In genomic region chr9:131715906-131716305, GRCh38 we compare ENCODE assay signal across 16 cellular contexts. TPM values are rescaled to one million over a fixed set of nuclear protein-coding genes. Genes with fewer than 3 reads are reported as not detected.
DNase-seq lines count a peak whose midpoint lies in the region; ATAC-seq and TF ChIP-seq lines count a peak whose summit lies in the region.
"Had no signal": no experiment of that assay in that cellular context is flagged by ENCODE, and none has a peak within 500 bp of the region (broad histone marks: within the 10 kb centered on the region; RNA-seq: fewer than 3 reads in every experiment).

No MANE protein-coding gene starts in this region.

- H3K27me3 Mint-ChIP-seq in T-helper 17 cell (no peaks in the 10 kb centered on the region), endothelial cell (ENCODE audit: unreplicated experiment) (peaks cover 6% of the 10 kb centered on the region)

- TF ChIP-seq EP300 in suprapubic skin (IDR thresholded peaks at IDR 0.05), result no peak

- WGBS in suprapubic skin, result 58% methylated on average over 4 of the region's 5 CpGs

- no peaks in the 10 kb centered on the region for H3K27me3 ChIP-seq in lower lobe of right lung (ENCODE audit: low read depth)
- no peaks in the 10 kb centered on the region for H3K27me3 ChIP-seq in suprapubic skin

- ATAC-seq in T-helper 17 cell (no peak), lower lobe of right lung (no peak)

- peaks cover 93% of the 10 kb centered on the region for H3K4me1 ChIP-seq in lower lobe of right lung
- H3K4me1 ChIP-seq in suprapubic skin, result peaks cover 52% of the 10 kb centered on the region

- H3K36me3 Mint-ChIP-seq in T-helper 17 cell (ENCODE audit: low read depth) (peaks cover 6% of the 10 kb centered on the region), endothelial cell (ENCODE audit: low read depth, unreplicated experiment) (peaks cover 33% of the 10 kb centered on the region)

- H3K4me1 Mint-ChIP-seq in T-helper 17 cell, result peaks cover 56% of the 10 kb centered on the region
- H3K4me1 Mint-ChIP-seq in endothelial cell (ENCODE audit: unreplicated experiment), result peaks cover 85% of the 10 kb centered on the region

- H3K4me3 ChIP-seq in lower lobe of right lung (no peak overlapping the region), suprapubic skin (no peak overlapping the region)

- no peak for TF ChIP-seq CTCF in endothelial cell (IDR thresholded peaks at IDR 0.05; ENCODE audit: unreplicated experiment)
- TF ChIP-seq CTCF in lower lobe of right lung (IDR thresholded peaks at IDR 0.05), result no peak
- TF ChIP-seq CTCF in suprapubic skin (IDR thresholded peaks at IDR 0.05), result no peak

- no peak overlapping the region for H3K4me3 Mint-ChIP-seq in T-helper 17 cell
- peak overlapping the region; percentile 69 for H3K4me3 Mint-ChIP-seq in endothelial cell (ENCODE audit: unreplicated experiment)
- H3K4me3 Mint-ChIP-seq: nephron progenitor cell had no signal

- intact Hi-C loops in lower lobe of right lung (cut with DNase I), result no loop called here

- H3K27ac Mint-ChIP-seq in T-helper 17 cell (peak overlapping the region; percentile 99), endothelial cell (ENCODE audit: unreplicated experiment) (peak overlapping the region; percentile 99)
- H3K27ac Mint-ChIP-seq: nephron progenitor cell had no signal

- H3K9me3 ChIP-seq in T-helper 17 cell (ENCODE audit: control insufficient read depth, low read length, poor library complexity, severe bottlenecking), result no peaks in the 10 kb centered on the region
- H3K9me3 ChIP-seq in lower lobe of right lung, result no peaks in the 10 kb centered on the region
- no peaks in the 10 kb centered on the region for H3K9me3 ChIP-seq in suprapubic skin

- TF ChIP-seq POLR2A in suprapubic skin (IDR thresholded peaks at IDR 0.05), result no peak

- H3K36me3 ChIP-seq in lower lobe of right lung, result peaks cover 9% of the 10 kb centered on the region
- no peaks in the 10 kb centered on the region for H3K36me3 ChIP-seq in suprapubic skin

- H3K9me3 Mint-ChIP-seq in endothelial cell (ENCODE audit: unreplicated experiment), result no peaks in the 10 kb centered on the region
- H3K9me3 Mint-ChIP-seq: nephron progenitor cell had no signal

- H3K27ac ChIP-seq in lower lobe of right lung (peak overlapping the region; percentile 78), suprapubic skin (peak overlapping the region; percentile 79)

- DNase-seq in T-helper 17 cell (no peak), endothelial cell (ENCODE audit: low spot score) (no peak), lower lobe of right lung (no peak), suprapubic skin (ENCODE audit: low spot score in 2 of 2) (no peak), HuH-7 (ENCODE audit: low spot score) (no peak), NCI-H226 (no peak), HuH-7.5 (ENCODE audit: low spot score) (no peak), DMS79 treated with DMSO at 0.1 percent for 48 hours (lab: John Stamatoyannopoulos, UW) (no peak)
- DNase-seq: activated naive CD4-positive, alpha-beta T cell; Calu3; mammary epithelial cell; NCI-H146; nephron progenitor cell; retina; SHP77; T-helper 2 cell had no signal

RNA-seq across cellular contexts. Expression of gene RAPGEF1, which starts 24.0 kb away (rescaled TPM):
- total RNA-seq in T-helper 17 cell (100 to 1,000 TPM; 176 to 209 TPM), endothelial cell (ENCODE audit: unreplicated experiment) (226 TPM), lower lobe of right lung (146 TPM), suprapubic skin (10 to 100 TPM; 43.0 to 58.3 (median 51.7) TPM)
